Comparison of ENCODE assay signal across 1 cellular context in the genomic region with DNA sequence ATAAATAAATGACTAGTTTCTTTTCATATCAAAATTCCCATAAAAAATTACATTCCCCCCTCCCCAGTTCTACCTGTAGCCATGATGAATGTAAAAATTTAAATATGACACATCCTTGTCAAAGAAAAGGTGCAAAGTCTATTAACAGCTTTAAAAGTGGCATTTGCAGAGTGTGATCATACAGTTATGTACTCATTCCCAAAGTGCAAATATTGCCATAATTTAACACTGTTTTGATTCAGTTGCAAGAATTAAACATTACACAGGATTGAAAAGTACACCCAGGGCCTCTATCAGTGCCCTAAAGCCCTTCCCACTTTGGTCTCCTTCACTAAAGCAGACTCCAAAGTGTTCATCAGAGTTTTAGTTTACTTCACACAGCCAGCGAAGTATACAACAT.
TF ChIP-seq lines count a peak whose summit lies in the region.

No MANE protein-coding gene starts in this region.

TF ChIP-seq in HCT116, 20 proteins besides CTCF, POLR2A, EP300 and RAD21 (continued from another document):
- TF ChIP-seq, protein P1, sequence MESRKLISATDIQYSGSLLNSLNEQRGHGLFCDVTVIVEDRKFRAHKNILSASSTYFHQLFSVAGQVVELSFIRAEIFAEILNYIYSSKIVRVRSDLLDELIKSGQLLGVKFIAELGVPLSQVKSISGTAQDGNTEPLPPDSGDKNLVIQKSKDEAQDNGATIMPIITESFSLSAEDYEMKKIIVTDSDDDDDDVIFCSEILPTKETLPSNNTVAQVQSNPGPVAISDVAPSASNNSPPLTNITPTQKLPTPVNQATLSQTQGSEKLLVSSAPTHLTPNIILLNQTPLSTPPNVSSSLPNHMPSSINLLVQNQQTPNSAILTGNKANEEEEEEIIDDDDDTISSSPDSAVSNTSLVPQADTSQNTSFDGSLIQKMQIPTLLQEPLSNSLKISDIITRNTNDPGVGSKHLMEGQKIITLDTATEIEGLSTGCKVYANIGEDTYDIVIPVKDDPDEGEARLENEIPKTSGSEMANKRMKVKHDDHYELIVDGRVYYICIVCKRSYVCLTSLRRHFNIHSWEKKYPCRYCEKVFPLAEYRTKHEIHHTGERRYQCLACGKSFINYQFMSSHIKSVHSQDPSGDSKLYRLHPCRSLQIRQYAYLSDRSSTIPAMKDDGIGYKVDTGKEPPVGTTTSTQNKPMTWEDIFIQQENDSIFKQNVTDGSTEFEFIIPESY (IDR thresholded peaks at IDR 0.05; ENCODE audit: extremely low read depth, insufficient replicate concordance, low read length) = no peak
- TF ChIP-seq POLR2AphosphoS5 (IDR thresholded peaks at IDR 0.05; ENCODE audit: low read depth, low read length) (no peak), FOSL1 (IDR thresholded peaks at IDR 0.05; ENCODE audit: low read depth) (no peak), ZFX (IDR thresholded peaks at IDR 0.05) (no peak), TCF7L2 (IDR thresholded peaks at IDR 0.05; ENCODE audit: borderline replicate concordance, extremely low read depth, insufficient read depth, insufficient read length) (no peak), CBX3 (IDR thresholded peaks at IDR 0.05; ENCODE audit: low read depth) (no peak), ELF1 (IDR thresholded peaks at IDR 0.05; ENCODE audit: borderline replicate concordance, low read depth) (no peak), YY1 (IDR thresholded peaks at IDR 0.05; ENCODE audit: extremely low read depth, insufficient replicate concordance, low read depth, low read length) (no peak), CEBPB (IDR thresholded peaks at IDR 0.05; ENCODE audit: low read depth) (no peak), EZH2phosphoT487 (IDR thresholded peaks at IDR 0.05; ENCODE audit: borderline replicate concordance) (no peak), EGR1 (IDR thresholded peaks at IDR 0.05; ENCODE audit: low read depth) (no peak), SRF (IDR thresholded peaks at IDR 0.05; ENCODE audit: low read depth) (no peak), SIN3A (IDR thresholded peaks at IDR 0.05; ENCODE audit: low read depth) (no peak), EZH2 (IDR thresholded peaks at IDR 0.05) (no peak), JUND (IDR thresholded peaks at IDR 0.05) (no peak)
- TF ChIP-seq, protein P2, sequence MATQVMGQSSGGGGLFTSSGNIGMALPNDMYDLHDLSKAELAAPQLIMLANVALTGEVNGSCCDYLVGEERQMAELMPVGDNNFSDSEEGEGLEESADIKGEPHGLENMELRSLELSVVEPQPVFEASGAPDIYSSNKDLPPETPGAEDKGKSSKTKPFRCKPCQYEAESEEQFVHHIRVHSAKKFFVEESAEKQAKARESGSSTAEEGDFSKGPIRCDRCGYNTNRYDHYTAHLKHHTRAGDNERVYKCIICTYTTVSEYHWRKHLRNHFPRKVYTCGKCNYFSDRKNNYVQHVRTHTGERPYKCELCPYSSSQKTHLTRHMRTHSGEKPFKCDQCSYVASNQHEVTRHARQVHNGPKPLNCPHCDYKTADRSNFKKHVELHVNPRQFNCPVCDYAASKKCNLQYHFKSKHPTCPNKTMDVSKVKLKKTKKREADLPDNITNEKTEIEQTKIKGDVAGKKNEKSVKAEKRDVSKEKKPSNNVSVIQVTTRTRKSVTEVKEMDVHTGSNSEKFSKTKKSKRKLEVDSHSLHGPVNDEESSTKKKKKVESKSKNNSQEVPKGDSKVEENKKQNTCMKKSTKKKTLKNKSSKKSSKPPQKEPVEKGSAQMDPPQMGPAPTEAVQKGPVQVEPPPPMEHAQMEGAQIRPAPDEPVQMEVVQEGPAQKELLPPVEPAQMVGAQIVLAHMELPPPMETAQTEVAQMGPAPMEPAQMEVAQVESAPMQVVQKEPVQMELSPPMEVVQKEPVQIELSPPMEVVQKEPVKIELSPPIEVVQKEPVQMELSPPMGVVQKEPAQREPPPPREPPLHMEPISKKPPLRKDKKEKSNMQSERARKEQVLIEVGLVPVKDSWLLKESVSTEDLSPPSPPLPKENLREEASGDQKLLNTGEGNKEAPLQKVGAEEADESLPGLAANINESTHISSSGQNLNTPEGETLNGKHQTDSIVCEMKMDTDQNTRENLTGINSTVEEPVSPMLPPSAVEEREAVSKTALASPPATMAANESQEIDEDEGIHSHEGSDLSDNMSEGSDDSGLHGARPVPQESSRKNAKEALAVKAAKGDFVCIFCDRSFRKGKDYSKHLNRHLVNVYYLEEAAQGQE (IDR thresholded peaks at IDR 0.05; ENCODE audit: low read depth) = no peak
- TF ChIP-seq, protein P3, sequence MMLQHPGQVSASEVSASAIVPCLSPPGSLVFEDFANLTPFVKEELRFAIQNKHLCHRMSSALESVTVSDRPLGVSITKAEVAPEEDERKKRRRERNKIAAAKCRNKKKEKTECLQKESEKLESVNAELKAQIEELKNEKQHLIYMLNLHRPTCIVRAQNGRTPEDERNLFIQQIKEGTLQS (IDR thresholded peaks at IDR 0.05) = no peak
- TF ChIP-seq, protein P4, sequence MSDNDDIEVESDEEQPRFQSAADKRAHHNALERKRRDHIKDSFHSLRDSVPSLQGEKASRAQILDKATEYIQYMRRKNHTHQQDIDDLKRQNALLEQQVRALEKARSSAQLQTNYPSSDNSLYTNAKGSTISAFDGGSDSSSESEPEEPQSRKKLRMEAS (IDR thresholded peaks at IDR 0.05) = no peak
TF ChIP-seq in HCT116: peak in this region for 0.
